Comparison of ENCODE assay signal across 8 cellular contexts in genomic region chr13:113001251-113002140, GRCh38. TPM values are rescaled to one million over a fixed set of nuclear protein-coding genes. Genes with fewer than 3 reads are reported as not detected.
DNase-seq lines count a peak whose midpoint lies in the region; ATAC-seq and TF ChIP-seq lines count a peak whose summit lies in the region.

No MANE protein-coding gene starts in this region.

- H3K36me3 ChIP-seq in BLaER1: no peaks in the 10 kb centered on the region

- no peaks in the 10 kb centered on the region for H3K9me3 ChIP-seq in BLaER1

- CTCF ChIA-PET in activated CD4-positive, alpha-beta memory T cell treated with anti-CD3 and anti-CD28 coated beads for 36 hours (lab: Charles Lee): interaction anchor here (0.8 to 1.2 kb wide), 2 partner anchors 59 to 1236 kb away, joined by 3 read pairs; no protein-coding TSS in a partner anchor

- H3K27me3 Mint-ChIP-seq in brain: peaks cover 3% of the 10 kb centered on the region
- peaks cover 2% of the 10 kb centered on the region for H3K27me3 Mint-ChIP-seq in activated CD4-positive, alpha-beta memory T cell treated with anti-CD3 and anti-CD28 coated beads for 36 hours

- H3K9ac ChIP-seq in BLaER1: peak overlapping the region; percentile 57

- H3K27ac Mint-ChIP-seq in brain: peak overlapping the region; percentile 90 to 99 (median 97)
- H3K27ac Mint-ChIP-seq in activated CD4-positive, alpha-beta memory T cell treated with anti-CD3 and anti-CD28 coated beads for 36 hours: no peak overlapping the region

- peak overlapping the region; percentile 85 to 92 (median 90) for H3K4me3 Mint-ChIP-seq in brain
- no peak overlapping the region for H3K4me3 Mint-ChIP-seq in activated CD4-positive, alpha-beta memory T cell treated with anti-CD3 and anti-CD28 coated beads for 36 hours

- peaks cover 43% of the 10 kb centered on the region for H4K20me1 ChIP-seq in BLaER1

- peaks cover 21% of the 10 kb centered on the region for H3K36me3 Mint-ChIP-seq in brain
- peaks cover 6% of the 10 kb centered on the region for H3K36me3 Mint-ChIP-seq in activated CD4-positive, alpha-beta memory T cell treated with anti-CD3 and anti-CD28 coated beads for 36 hours

- POLR2A ChIA-PET in activated CD4-positive, alpha-beta memory T cell treated with anti-CD3 and anti-CD28 coated beads for 36 hours (lab: Charles Lee): no interaction called here

- H3K4me2 ChIP-seq in BLaER1: peak overlapping the region; percentile 91

- intact Hi-C loops in activated CD4-positive, alpha-beta memory T cell treated with anti-CD3 and anti-CD28 coated beads for 36 hours (cut with micrococcal nuclease): no loop called here

- DNase-seq in NCI-H1436 treated with DMSO at 0.1 percent for 48 hours (lab: John Stamatoyannopoulos, UW) (peak; percentile 61), mucosa of gallbladder (ENCODE audit: low spot score) (peak; percentile 41)
- DNase-seq in activated CD4-positive, CD25-positive, alpha-beta regulatory T cell (lab: John Stamatoyannopoulos, UW): no peak
- no peak for DNase-seq in activated CD4-positive, alpha-beta T cell treated with anti-CD3 and anti-CD28 coated beads, Interleukin-2, amount 50 U/mL, for 1 hour
- DNase-seq in activated CD4-positive, alpha-beta memory T cell treated with anti-CD3 and anti-CD28 coated beads for 36 hours: no peak

- H3K4me1 Mint-ChIP-seq in brain: peaks cover 54% of the 10 kb centered on the region
- peaks cover 5% of the 10 kb centered on the region for H3K4me1 Mint-ChIP-seq in activated CD4-positive, alpha-beta memory T cell treated with anti-CD3 and anti-CD28 coated beads for 36 hours (ENCODE audit: low read depth)

- ATAC-seq in HG03175 (IDR thresholded peaks at IDR 0.05; ENCODE audit: unreplicated experiment): no peak

- TF ChIP-seq CTCF in brain (conservative IDR thresholded peaks at IDR 0.05): no peak

- peaks cover 70% of the 10 kb centered on the region for H3K27me3 ChIP-seq in BLaER1

- H3K4me3 ChIP-seq in BLaER1: peak overlapping the region; percentile 57

- peak overlapping the region; percentile 53 for H3K27ac ChIP-seq in BLaER1

- peaks cover 0 to 2% (median 0%) of the 10 kb centered on the region in 5 experiments for H3K9me3 Mint-ChIP-seq in brain
- H3K9me3 Mint-ChIP-seq in activated CD4-positive, alpha-beta memory T cell treated with anti-CD3 and anti-CD28 coated beads for 36 hours: peaks cover 11% of the 10 kb centered on the region

- peaks cover 89% of the 10 kb centered on the region for H3K4me1 ChIP-seq in BLaER1

RNA-seq across cellular contexts. Expression of gene MCF2L, which starts 32.5 kb away (rescaled TPM):
- 61.7 TPM for polyA plus RNA-seq in brain (ENCODE audit: insufficient read depth, low read depth, low replicate concordance)
- total RNA-seq in mucosa of gallbladder: 91.8 TPM
- 1 to 10 TPM; 7.1 to 8.0 TPM for total RNA-seq in activated CD4-positive, alpha-beta memory T cell treated with anti-CD3 and anti-CD28 coated beads for 36 hours

Comparison
In these comparisons a context has a peak if more than half of its experiments do, and no peak if none do; other contexts are left out.
1. DNase-seq: peak in NCI-H1436 treated with DMSO at 0.1 percent for 48 hours (single experiment) and mucosa of gallbladder (single experiment); none in activated CD4-positive, CD25-positive, alpha-beta regulatory T cell (0 of 4), activated CD4-positive, alpha-beta T cell treated with anti-CD3 and anti-CD28 coated beads, Interleukin-2, amount 50 U/mL, for 1 hour (single experiment) and activated CD4-positive, alpha-beta memory T cell treated with anti-CD3 and anti-CD28 coated beads for 36 hours (single experiment).
2. RNA of gene MCF2L, which starts 32.5 kb away (total RNA-seq): 91.8 TPM in mucosa of gallbladder (single experiment); 7.1 to 8.0 TPM in activated CD4-positive, alpha-beta memory T cell treated with anti-CD3 and anti-CD28 coated beads for 36 hours; every median in the first group is over 10 times any median in the second.